32 cellular contexts compared by ENCODE assay signal in genomic region chr4:68077301-68077700, GRCh38. TPM values are rescaled to one million over a fixed set of nuclear protein-coding genes. Genes with fewer than 3 reads are reported as not detected.
"Had no signal": no experiment of that assay in that cellular context is flagged by ENCODE, and none has a peak within 500 bp of the region (broad histone marks: within the 10 kb centered on the region; RNA-seq: fewer than 3 reads in every experiment).

No MANE protein-coding gene starts in this region.

- H3K4me3 ChIP-seq: coronary artery, dorsolateral prefrontal cortex, esophagus squamous epithelium, gastrocnemius medialis, heart right ventricle, left lung, lower lobe of right lung, mucosa of descending colon had no signal

- H3K27me3 ChIP-seq: esophagus squamous epithelium, gastrocnemius medialis, heart right ventricle, left lung had no signal

- H3K9me3 Mint-ChIP-seq: mesothelial cell of epicardium had no signal

- ATAC-seq: esophagus mucosa, gastrocnemius medialis, heart right ventricle, left cardiac atrium, left lung, left ventricle myocardium superior, lower lobe of right lung, mucosa of descending colon had no signal

- H3K36me3 Mint-ChIP-seq: mesothelial cell of epicardium, naive B cell had no signal

- H3K4me3 Mint-ChIP-seq: mesothelial cell of epicardium, naive B cell had no signal

- FAIRE-seq: colon, endothelial cell of umbilical vein, islet of Langerhans, keratinocyte had no signal

- H3K36me3 ChIP-seq: esophagus squamous epithelium, gastrocnemius medialis, heart right ventricle, left lung, lower lobe of right lung had no signal

- H3K27ac Mint-ChIP-seq: mesothelial cell of epicardium, naive B cell had no signal

- DNase-seq: dermis blood vessel endothelial cell; effector CD4-positive, alpha-beta T cell; effector memory CD4-positive, alpha-beta T cell; erythroblast; esophagus squamous epithelium; foreskin fibroblast; foreskin melanocyte; gastrocnemius medialis; glutamatergic neuron; head of caudate nucleus; heart right ventricle; hippocampal formation; left cardiac atrium; left lung; left ventricle myocardium superior; lower lobe of right lung; mesenchymal stem cell; mucosa of descending colon; naive B cell had no signal

- H3K4me1 Mint-ChIP-seq: naive B cell had no signal

RNA-seq across cellular contexts. Expression of gene TMPRSS11F, which starts 52.4 kb away (rescaled TPM):
- total RNA-seq: dermis blood vessel endothelial cell, endothelial cell of umbilical vein, gastrocnemius medialis, glomerular endothelial cell, heart right ventricle, kidney epithelial cell, left cardiac atrium, left lung, left ventricle myocardium superior, lower lobe of right lung, lung microvascular endothelial cell, mesenteric fat pad, mucosa of descending colon, myocyte had no signal
- polyA plus RNA-seq: endothelial cell of umbilical vein, heart right ventricle had no signal
